8 cellular contexts compared by ENCODE assay signal in genomic region chr13:40664100-40665060, GRCh38. TPM values are rescaled to one million over a fixed set of nuclear protein-coding genes. Genes with fewer than 3 reads are reported as not detected.
DNase-seq lines count a peak whose midpoint lies in the region; ATAC-seq and TF ChIP-seq lines count a peak whose summit lies in the region.

No MANE protein-coding gene starts in this region.

- peak overlapping the region; percentile 58 for H3K9ac ChIP-seq in fibroblast of lung (ENCODE audit: insufficient read depth, low read length)

- H3K36me3 ChIP-seq in H7 (replicated peaks; ENCODE audit: control insufficient read depth, insufficient read depth, low read length) (no peaks in the 10 kb centered on the region), fibroblast of lung (ENCODE audit: control insufficient read depth, insufficient read depth, low read length) (no peaks in the 10 kb centered on the region)

- no peaks in the 10 kb centered on the region for H3K79me2 ChIP-seq in fibroblast of lung (ENCODE audit: control insufficient read depth, insufficient read depth, low read length)

- peak overlapping the region; percentile 84 for H3K4me2 ChIP-seq in fibroblast of lung (ENCODE audit: extremely low read depth, insufficient read depth, low read length)

- no peaks in the 10 kb centered on the region for H3K9me3 ChIP-seq in fibroblast of lung (ENCODE audit: control insufficient read depth, insufficient read depth, low read depth, low read length)

- no TSS peak for BruUV-seq in Calu3 (replicated peaks; lab: Mats Ljungman, UMichigan)

- H3K36me3 Mint-ChIP-seq in Calu3 (ENCODE audit: insufficient read depth, unreplicated experiment) (peaks cover 53% of the 10 kb centered on the region), nephron (ENCODE audit: low read depth) (no peaks in the 10 kb centered on the region)

- no peaks in the 10 kb centered on the region for H3K27me3 ChIP-seq in H7 (ENCODE audit: control insufficient read depth, insufficient read depth, low read length)
- H3K27me3 ChIP-seq in fibroblast of lung (ENCODE audit: control insufficient read depth, insufficient read depth, low read length) = no peaks in the 10 kb centered on the region

- no peaks in the 10 kb centered on the region for H3K4me1 ChIP-seq in fibroblast of lung (ENCODE audit: control insufficient read depth, extremely low read depth, insufficient read depth, low read length)

- intact Hi-C loops in Calu3 (cut with micrococcal nuclease; ENCODE audit: unreplicated experiment) = loop anchor here (5.0 kb wide), 1 partner anchor 52 kb away; no protein-coding TSS in a partner anchor

- TF ChIP-seq CTCF in Calu3 (IDR thresholded peaks at IDR 0.05; ENCODE audit: unreplicated experiment) (no peak), fibroblast of lung (conservative IDR thresholded peaks at IDR 0.05 in 1 of 2, IDR thresholded peaks at IDR 0.05 in 1 of 2; ENCODE audit: low read depth in 1 of 2, low read length in 2 of 2) (no peak), nephron (IDR thresholded peaks at IDR 0.05; ENCODE audit: unreplicated experiment in 3 of 3) (no peak)

- peak; percentile 53 for ATAC-seq in stimulated activated naive CD8-positive, alpha-beta T cell treated with anti-CD3 and anti-CD28 coated beads, Interleukin-15, amount 100 ng/mL, for 72 hours

- H3K9me3 Mint-ChIP-seq in Calu3 (ENCODE audit: low read depth, unreplicated experiment) (no peaks in the 10 kb centered on the region), nephron (no peaks in the 10 kb centered on the region)
- no peaks in the 10 kb centered on the region for H3K9me3 Mint-ChIP-seq in stimulated activated naive CD8-positive, alpha-beta T cell treated with anti-CD3 and anti-CD28 coated beads, Interleukin-15, amount 100 ng/mL, for 72 hours

- H2AFZ ChIP-seq in fibroblast of lung (ENCODE audit: low read length) = peak overlapping the region; percentile 82

- no peaks in the 10 kb centered on the region for H3K4me1 Mint-ChIP-seq in Calu3 (ENCODE audit: low read depth, unreplicated experiment)
- H3K4me1 Mint-ChIP-seq in nephron = peaks cover 51% of the 10 kb centered on the region
- peaks cover 53% of the 10 kb centered on the region for H3K4me1 Mint-ChIP-seq in stimulated activated naive CD8-positive, alpha-beta T cell treated with anti-CD3 and anti-CD28 coated beads, Interleukin-15, amount 100 ng/mL, for 72 hours

- H3K4me3 ChIP-seq in H7 (ENCODE audit: insufficient read depth, low read depth, low read length) = peak overlapping the region; percentile 96
- peak overlapping the region; percentile 60 to 73 (median 66) for H3K4me3 ChIP-seq in fibroblast of lung (replicated peaks in 1 of 4; ENCODE audit: control extremely low read depth in 1 of 4, insufficient read depth in 1 of 4, low read depth in 3 of 4, low read length in 4 of 4)

- peak overlapping the region; percentile 95 for H3K4me3 Mint-ChIP-seq in Calu3 (ENCODE audit: low read depth, unreplicated experiment)
- H3K4me3 Mint-ChIP-seq in nephron = peak overlapping the region; percentile 88 to 95 (median 94)
- peak overlapping the region; percentile 93 to 100 for H3K4me3 Mint-ChIP-seq in stimulated activated naive CD8-positive, alpha-beta T cell treated with anti-CD3 and anti-CD28 coated beads, Interleukin-15, amount 100 ng/mL, for 72 hours

- peak overlapping the region; percentile 53 for H3K27ac ChIP-seq in fibroblast of lung (ENCODE audit: insufficient read depth, low read length)

- H3K27ac Mint-ChIP-seq in Calu3 (ENCODE audit: unreplicated experiment) (peak overlapping the region; percentile 68), nephron (peak overlapping the region; percentile 35 to 90 (median 75))
- peak overlapping the region; percentile 94 to 99 for H3K27ac Mint-ChIP-seq in stimulated activated naive CD8-positive, alpha-beta T cell treated with anti-CD3 and anti-CD28 coated beads, Interleukin-15, amount 100 ng/mL, for 72 hours

- H3K27me3 Mint-ChIP-seq in Calu3 (ENCODE audit: unreplicated experiment) (no peaks in the 10 kb centered on the region), nephron (ENCODE audit: low read depth) (peaks cover 30% of the 10 kb centered on the region)
- H3K27me3 Mint-ChIP-seq in stimulated activated naive CD8-positive, alpha-beta T cell treated with anti-CD3 and anti-CD28 coated beads, Interleukin-15, amount 100 ng/mL, for 72 hours = no peaks in the 10 kb centered on the region

- H4K20me1 ChIP-seq in fibroblast of lung (ENCODE audit: control insufficient read depth, extremely low read depth, insufficient read depth, low read length) = no peaks in the 10 kb centered on the region

- DNase-seq in Calu3 = peak; percentile 70
- DNase-seq in H7 = peak; percentile 68
- DNase-seq in NOMO-1 treated with DMSO at 0.1 percent for 48 hours (lab: John Stamatoyannopoulos, UW; ENCODE audit: unreplicated experiment) = peak; percentile 54
- peak; percentile 57 for DNase-seq in activated T-helper 1 cell treated with Interleukin-2 at 50 U/mL for 16 hours (ENCODE audit: low read depth)
- DNase-seq in fibroblast of lung (ENCODE audit: low read depth in 2 of 2) = peak; percentile 38 to 50
- DNase-seq in stimulated activated naive CD8-positive, alpha-beta T cell treated with anti-CD3 and anti-CD28 coated beads, Interleukin-15, amount 100 ng/mL, for 72 hours = peak; percentile 74 to 83
- DNase-seq in NCI-H2171 treated with DMSO at 0.1 percent for 48 hours (lab: John Stamatoyannopoulos, UW) = no peak

- CTCF ChIA-PET in Calu3 (lab: Charles Lee) = interaction anchor here (0.7 to 1.0 kb wide), 3 partner anchors 18 to 618 kb away, joined by 3 to 6 read pairs (median 3); no protein-coding TSS in a partner anchor

RNA-seq across cellular contexts. Expression of gene FOXO1, which starts 2.1 kb away (rescaled TPM):
- total RNA-seq in Calu3 (2022) (11.3 and 15.6 TPM in 2 replicates), fibroblast of lung (2.5 and 2.8 TPM in 2 replicates)
- total RNA-seq in H7 (2014; rRNA removed; shearing (Covaris generic)) = 24.3 and 34.0 TPM in 2 replicates
- polyA plus RNA-seq in fibroblast of lung = 1.4 and 1.9 TPM in 2 replicates
- 1.1 and 1.4 TPM in 2 replicates for polyA plus RNA-seq in fibroblast of lung (2012)
- polyA minus RNA-seq in fibroblast of lung (ENCODE audit: low replicate concordance) = 2.3 and 4.4 TPM in 2 replicates
